ENCODE assay signal across 1 cellular context in genomic region chr4:3346146-3346545, GRCh38.
A peak's percentile ranks its signal among the peaks of the same experiment; 100 is the strongest.
TF ChIP-seq lines count a peak whose summit lies in the region.

No MANE protein-coding gene starts in this region.

TF ChIP-seq in HepG2, 621 proteins besides CTCF, POLR2A, EP300 and RAD21 (continued from another document):
- peak; percentile 32; the same call in 1 of the 2 replicates for TF ChIP-seq ARID5B (CRISPR knock-in tag; IDR thresholded peaks at IDR 0.05)
- TF ChIP-seq, protein P1, sequence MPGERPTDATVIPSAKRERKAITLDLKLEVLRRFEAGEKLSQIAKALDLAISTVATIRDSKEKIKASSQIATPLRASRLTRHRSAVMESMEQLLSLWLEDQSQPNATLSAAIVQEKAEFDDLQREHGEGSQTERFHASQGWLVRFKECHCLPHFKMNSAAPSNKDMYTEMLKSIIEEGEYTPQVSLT (CRISPR knock-in tag; IDR thresholded peaks at IDR 0.05; ENCODE audit: borderline replicate concordance, low read depth): no peak
- TF ChIP-seq, protein P2, sequence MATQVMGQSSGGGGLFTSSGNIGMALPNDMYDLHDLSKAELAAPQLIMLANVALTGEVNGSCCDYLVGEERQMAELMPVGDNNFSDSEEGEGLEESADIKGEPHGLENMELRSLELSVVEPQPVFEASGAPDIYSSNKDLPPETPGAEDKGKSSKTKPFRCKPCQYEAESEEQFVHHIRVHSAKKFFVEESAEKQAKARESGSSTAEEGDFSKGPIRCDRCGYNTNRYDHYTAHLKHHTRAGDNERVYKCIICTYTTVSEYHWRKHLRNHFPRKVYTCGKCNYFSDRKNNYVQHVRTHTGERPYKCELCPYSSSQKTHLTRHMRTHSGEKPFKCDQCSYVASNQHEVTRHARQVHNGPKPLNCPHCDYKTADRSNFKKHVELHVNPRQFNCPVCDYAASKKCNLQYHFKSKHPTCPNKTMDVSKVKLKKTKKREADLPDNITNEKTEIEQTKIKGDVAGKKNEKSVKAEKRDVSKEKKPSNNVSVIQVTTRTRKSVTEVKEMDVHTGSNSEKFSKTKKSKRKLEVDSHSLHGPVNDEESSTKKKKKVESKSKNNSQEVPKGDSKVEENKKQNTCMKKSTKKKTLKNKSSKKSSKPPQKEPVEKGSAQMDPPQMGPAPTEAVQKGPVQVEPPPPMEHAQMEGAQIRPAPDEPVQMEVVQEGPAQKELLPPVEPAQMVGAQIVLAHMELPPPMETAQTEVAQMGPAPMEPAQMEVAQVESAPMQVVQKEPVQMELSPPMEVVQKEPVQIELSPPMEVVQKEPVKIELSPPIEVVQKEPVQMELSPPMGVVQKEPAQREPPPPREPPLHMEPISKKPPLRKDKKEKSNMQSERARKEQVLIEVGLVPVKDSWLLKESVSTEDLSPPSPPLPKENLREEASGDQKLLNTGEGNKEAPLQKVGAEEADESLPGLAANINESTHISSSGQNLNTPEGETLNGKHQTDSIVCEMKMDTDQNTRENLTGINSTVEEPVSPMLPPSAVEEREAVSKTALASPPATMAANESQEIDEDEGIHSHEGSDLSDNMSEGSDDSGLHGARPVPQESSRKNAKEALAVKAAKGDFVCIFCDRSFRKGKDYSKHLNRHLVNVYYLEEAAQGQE (IDR thresholded peaks at IDR 0.05; ENCODE audit: borderline replicate concordance in 1 of 2, low read depth in 1 of 2, low read length in 2 of 2): no peak
- TF ChIP-seq HOXA9 (CRISPR knock-in tag; IDR thresholded peaks at IDR 0.05; ENCODE audit: borderline replicate concordance): no peak
- TF ChIP-seq ZBTB33 (CRISPR knock-in tag; IDR thresholded peaks at IDR 0.05): no peak
- TF ChIP-seq TARDBP (CRISPR knock-in tag; IDR thresholded peaks at IDR 0.05): peak; percentile 31; the same call in 1 of the 2 replicates
- 0 out of 2 replicates have a peak, but pooled peaks have one; percentile 21 for TF ChIP-seq MAX (IDR thresholded peaks at IDR 0.05)
- no peak for TF ChIP-seq FOXK1 (CRISPR knock-in tag; IDR thresholded peaks at IDR 0.05; ENCODE audit: borderline replicate concordance, low read depth)
- 0 out of 2 replicates have a peak, but pooled peaks have one; percentile 42 for TF ChIP-seq PPARG (CRISPR knock-in tag; conservative IDR thresholded peaks at IDR 0.05)
- TF ChIP-seq, protein P3, sequence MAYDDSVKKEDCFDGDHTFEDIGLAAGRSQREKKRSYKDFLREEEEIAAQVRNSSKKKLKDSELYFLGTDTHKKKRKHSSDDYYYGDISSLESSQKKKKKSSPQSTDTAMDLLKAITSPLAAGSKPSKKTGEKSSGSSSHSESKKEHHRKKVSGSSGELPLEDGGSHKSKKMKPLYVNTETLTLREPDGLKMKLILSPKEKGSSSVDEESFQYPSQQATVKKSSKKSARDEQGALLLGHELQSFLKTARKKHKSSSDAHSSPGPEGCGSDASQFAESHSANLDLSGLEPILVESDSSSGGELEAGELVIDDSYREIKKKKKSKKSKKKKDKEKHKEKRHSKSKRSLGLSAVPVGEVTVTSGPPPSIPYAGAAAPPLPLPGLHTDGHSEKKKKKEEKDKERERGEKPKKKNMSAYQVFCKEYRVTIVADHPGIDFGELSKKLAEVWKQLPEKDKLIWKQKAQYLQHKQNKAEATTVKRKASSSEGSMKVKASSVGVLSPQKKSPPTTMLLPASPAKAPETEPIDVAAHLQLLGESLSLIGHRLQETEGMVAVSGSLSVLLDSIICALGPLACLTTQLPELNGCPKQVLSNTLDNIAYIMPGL (CRISPR knock-in tag; IDR thresholded peaks at IDR 0.05; ENCODE audit: borderline replicate concordance in 1 of 2, low read depth in 1 of 2): peak; percentile 36 to 39; a peak in 1 of 4 replicates
- no peak for TF ChIP-seq ZFP90 (CRISPR knock-in tag; IDR thresholded peaks at IDR 0.05; ENCODE audit: borderline replicate concordance)
- TF ChIP-seq ARID3A (IDR thresholded peaks at IDR 0.05; ENCODE audit: low read depth, low read length): peak; percentile 66; the same call in 1 of the 2 replicates
- TF ChIP-seq JUN (CRISPR knock-in tag; IDR thresholded peaks at IDR 0.05): no peak
- TF ChIP-seq CEBPB (IDR thresholded peaks at IDR 0.05; ENCODE audit: borderline replicate concordance, low read depth, low read length): peak; percentile 95
- TF ChIP-seq, protein P4, sequence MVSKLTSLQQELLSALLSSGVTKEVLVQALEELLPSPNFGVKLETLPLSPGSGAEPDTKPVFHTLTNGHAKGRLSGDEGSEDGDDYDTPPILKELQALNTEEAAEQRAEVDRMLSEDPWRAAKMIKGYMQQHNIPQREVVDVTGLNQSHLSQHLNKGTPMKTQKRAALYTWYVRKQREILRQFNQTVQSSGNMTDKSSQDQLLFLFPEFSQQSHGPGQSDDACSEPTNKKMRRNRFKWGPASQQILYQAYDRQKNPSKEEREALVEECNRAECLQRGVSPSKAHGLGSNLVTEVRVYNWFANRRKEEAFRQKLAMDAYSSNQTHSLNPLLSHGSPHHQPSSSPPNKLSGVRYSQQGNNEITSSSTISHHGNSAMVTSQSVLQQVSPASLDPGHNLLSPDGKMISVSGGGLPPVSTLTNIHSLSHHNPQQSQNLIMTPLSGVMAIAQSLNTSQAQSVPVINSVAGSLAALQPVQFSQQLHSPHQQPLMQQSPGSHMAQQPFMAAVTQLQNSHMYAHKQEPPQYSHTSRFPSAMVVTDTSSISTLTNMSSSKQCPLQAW (CRISPR knock-in tag; IDR thresholded peaks at IDR 0.05): 0 out of 2 replicates have a peak, but pooled peaks have one; percentile 38
- peak; percentile 35; the same call in 1 of the 2 replicates for TF ChIP-seq THAP11 (CRISPR knock-in tag; IDR thresholded peaks at IDR 0.05)
- no peak for TF ChIP-seq ZNF33B (CRISPR knock-in tag; IDR thresholded peaks at IDR 0.05)
- 0 out of 2 replicates have a peak, but pooled peaks have one; percentile 20 for TF ChIP-seq PHF21A (CRISPR knock-in tag; IDR thresholded peaks at IDR 0.05)
- peak; percentile 66 for TF ChIP-seq GATAD2A (CRISPR knock-in tag; IDR thresholded peaks at IDR 0.05)
- no peak for TF ChIP-seq ZBTB42 (CRISPR knock-in tag; IDR thresholded peaks at IDR 0.05)
- 0 out of 2 replicates have a peak, but pooled peaks have one; percentile 35 for TF ChIP-seq KAT8 (CRISPR knock-in tag; IDR thresholded peaks at IDR 0.05)
- TF ChIP-seq ZNF879 (CRISPR knock-in tag; IDR thresholded peaks at IDR 0.05): no peak
- TF ChIP-seq SMAD1 (CRISPR knock-in tag; IDR thresholded peaks at IDR 0.05; ENCODE audit: borderline replicate concordance, low read depth): no peak
- TF ChIP-seq SOX13 (IDR thresholded peaks at IDR 0.05): no peak
- 0 out of 4 replicates have a peak, but pooled peaks of 1 of the 2 experiments have one; percentile 35 for TF ChIP-seq SOX13 (CRISPR knock-in tag; conservative IDR thresholded peaks at IDR 0.05 in 1 of 2, IDR thresholded peaks at IDR 0.05 in 1 of 2)
- no peak for TF ChIP-seq DNMT1 (CRISPR knock-in tag; IDR thresholded peaks at IDR 0.05)
- peak; percentile 93 for TF ChIP-seq CEBPG (CRISPR knock-in tag; IDR thresholded peaks at IDR 0.05)
- 0 out of 2 replicates have a peak, but pooled peaks have one; percentile 29 for TF ChIP-seq TFE3 (CRISPR knock-in tag; IDR thresholded peaks at IDR 0.05)
- TF ChIP-seq GPBP1L1 (CRISPR knock-in tag; IDR thresholded peaks at IDR 0.05): no peak
- TF ChIP-seq RARA (CRISPR knock-in tag; IDR thresholded peaks at IDR 0.05): no peak
- peak; percentile 52; the same call in 1 of the 2 replicates for TF ChIP-seq GPN1 (CRISPR knock-in tag; IDR thresholded peaks at IDR 0.05; ENCODE audit: borderline replicate concordance)
- TF ChIP-seq ZGPAT (CRISPR knock-in tag; IDR thresholded peaks at IDR 0.05): peak; percentile 30; the same call in 1 of the 2 replicates
- TF ChIP-seq KLF16 (CRISPR knock-in tag; IDR thresholded peaks at IDR 0.05): peak in 1 of 2 experiments; percentile 40; a peak in 1 of 4 replicates
- TF ChIP-seq SMC3 (IDR thresholded peaks at IDR 0.05; ENCODE audit: low read length): peak; percentile 94
- TF ChIP-seq SOX5 (CRISPR knock-in tag; IDR thresholded peaks at IDR 0.05; ENCODE audit: borderline replicate concordance): 0 out of 2 replicates have a peak, but pooled peaks have one; percentile 22
- no peak for TF ChIP-seq ZNF7 (CRISPR knock-in tag; IDR thresholded peaks at IDR 0.05)
- TF ChIP-seq STAG1 (CRISPR knock-in tag; IDR thresholded peaks at IDR 0.05): peak; percentile 82
- 0 out of 2 replicates have a peak, but pooled peaks have one; percentile 9 for TF ChIP-seq ZBTB7B (CRISPR knock-in tag; IDR thresholded peaks at IDR 0.05)
